In genomic region chr17:81043319-81043724, GRCh38 we compare ENCODE assay signal across 1 cellular context.
A peak's percentile ranks its signal among the peaks of the same experiment; 100 is the strongest.
TF ChIP-seq lines count a peak whose summit lies in the region.

No MANE protein-coding gene starts in this region.

TF ChIP-seq in HepG2, 621 proteins besides CTCF, POLR2A, EP300 and RAD21 (continued from another document and continues in another):
- no peak for TF ChIP-seq TIGD3 (CRISPR knock-in tag; IDR thresholded peaks at IDR 0.05; ENCODE audit: borderline replicate concordance)
- TF ChIP-seq NR0B2 (CRISPR knock-in tag; IDR thresholded peaks at IDR 0.05): peak; percentile 61; the same call in 1 of the 2 replicates
- TF ChIP-seq KLF12 (CRISPR knock-in tag; IDR thresholded peaks at IDR 0.05; ENCODE audit: borderline replicate concordance): peak; percentile 40; the same call in 1 of the 2 replicates
- no peak for TF ChIP-seq THYN1 (CRISPR knock-in tag; IDR thresholded peaks at IDR 0.05; ENCODE audit: borderline replicate concordance, low read depth)
- no peak for TF ChIP-seq ZNF788 (CRISPR knock-in tag; IDR thresholded peaks at IDR 0.05; ENCODE audit: borderline replicate concordance)
- 0 out of 2 replicates have a peak, but pooled peaks have one; percentile 56 for TF ChIP-seq ZNF484 (CRISPR knock-in tag; IDR thresholded peaks at IDR 0.05; ENCODE audit: borderline replicate concordance, low read depth)
- TF ChIP-seq CHCHD3 (CRISPR knock-in tag; IDR thresholded peaks at IDR 0.05): peak; percentile 36; the same call in 1 of the 2 replicates
- TF ChIP-seq IRF2 (CRISPR knock-in tag; IDR thresholded peaks at IDR 0.05): no peak
- TF ChIP-seq ZFP41 (CRISPR knock-in tag; IDR thresholded peaks at IDR 0.05; ENCODE audit: borderline replicate concordance): no peak
- TF ChIP-seq, protein P1, sequence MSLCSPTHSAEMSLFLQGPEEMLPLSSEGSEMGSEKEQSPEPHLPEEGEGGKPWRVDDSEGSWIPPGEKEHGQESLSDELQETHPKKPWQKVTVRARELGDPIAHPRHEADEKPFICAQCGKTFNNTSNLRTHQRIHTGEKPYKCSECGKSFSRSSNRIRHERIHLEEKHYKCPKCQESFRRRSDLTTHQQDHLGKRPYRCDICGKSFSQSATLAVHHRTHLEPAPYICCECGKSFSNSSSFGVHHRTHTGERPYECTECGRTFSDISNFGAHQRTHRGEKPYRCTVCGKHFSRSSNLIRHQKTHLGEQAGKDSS (CRISPR knock-in tag; IDR thresholded peaks at IDR 0.05; ENCODE audit: borderline replicate concordance, low read depth): peak; percentile 86
- no peak for TF ChIP-seq GABPA (IDR thresholded peaks at IDR 0.05; ENCODE audit: low read depth, low read length)
- no peak for TF ChIP-seq GABPA (CRISPR knock-in tag; IDR thresholded peaks at IDR 0.05; ENCODE audit: low read depth)
- TF ChIP-seq BORCS8-MEF2B (CRISPR knock-in tag; IDR thresholded peaks at IDR 0.05): no peak
- peak in 1 of 2 experiments; percentile 73; a peak in 2 of 4 replicates for TF ChIP-seq HMGXB4 (CRISPR knock-in tag; IDR thresholded peaks at IDR 0.05; ENCODE audit: borderline replicate concordance in 1 of 2, low read depth in 1 of 2)
- TF ChIP-seq ESRRA (CRISPR knock-in tag; IDR thresholded peaks at IDR 0.05; ENCODE audit: low read depth): peak; percentile 14; the same call in 1 of the 2 replicates
- peak; percentile 20; the same call in 1 of the 2 replicates for TF ChIP-seq SALL2 (CRISPR knock-in tag; IDR thresholded peaks at IDR 0.05)
- TF ChIP-seq CC2D1A (CRISPR knock-in tag; IDR thresholded peaks at IDR 0.05): no peak
- TF ChIP-seq, protein P2, sequence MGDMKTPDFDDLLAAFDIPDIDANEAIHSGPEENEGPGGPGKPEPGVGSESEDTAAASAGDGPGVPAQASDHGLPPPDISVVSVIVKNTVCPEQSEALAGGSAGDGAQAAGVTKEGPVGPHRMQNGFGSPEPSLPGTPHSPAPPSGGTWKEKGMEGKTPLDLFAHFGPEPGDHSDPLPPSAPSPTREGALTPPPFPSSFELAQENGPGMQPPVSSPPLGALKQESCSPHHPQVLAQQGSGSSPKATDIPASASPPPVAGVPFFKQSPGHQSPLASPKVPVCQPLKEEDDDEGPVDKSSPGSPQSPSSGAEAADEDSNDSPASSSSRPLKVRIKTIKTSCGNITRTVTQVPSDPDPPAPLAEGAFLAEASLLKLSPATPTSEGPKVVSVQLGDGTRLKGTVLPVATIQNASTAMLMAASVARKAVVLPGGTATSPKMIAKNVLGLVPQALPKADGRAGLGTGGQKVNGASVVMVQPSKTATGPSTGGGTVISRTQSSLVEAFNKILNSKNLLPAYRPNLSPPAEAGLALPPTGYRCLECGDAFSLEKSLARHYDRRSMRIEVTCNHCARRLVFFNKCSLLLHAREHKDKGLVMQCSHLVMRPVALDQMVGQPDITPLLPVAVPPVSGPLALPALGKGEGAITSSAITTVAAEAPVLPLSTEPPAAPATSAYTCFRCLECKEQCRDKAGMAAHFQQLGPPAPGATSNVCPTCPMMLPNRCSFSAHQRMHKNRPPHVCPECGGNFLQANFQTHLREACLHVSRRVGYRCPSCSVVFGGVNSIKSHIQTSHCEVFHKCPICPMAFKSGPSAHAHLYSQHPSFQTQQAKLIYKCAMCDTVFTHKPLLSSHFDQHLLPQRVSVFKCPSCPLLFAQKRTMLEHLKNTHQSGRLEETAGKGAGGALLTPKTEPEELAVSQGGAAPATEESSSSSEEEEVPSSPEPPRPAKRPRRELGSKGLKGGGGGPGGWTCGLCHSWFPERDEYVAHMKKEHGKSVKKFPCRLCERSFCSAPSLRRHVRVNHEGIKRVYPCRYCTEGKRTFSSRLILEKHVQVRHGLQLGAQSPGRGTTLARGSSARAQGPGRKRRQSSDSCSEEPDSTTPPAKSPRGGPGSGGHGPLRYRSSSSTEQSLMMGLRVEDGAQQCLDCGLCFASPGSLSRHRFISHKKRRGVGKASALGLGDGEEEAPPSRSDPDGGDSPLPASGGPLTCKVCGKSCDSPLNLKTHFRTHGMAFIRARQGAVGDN (CRISPR knock-in tag; IDR thresholded peaks at IDR 0.05): no peak; the same call in 1 of the 2 replicates
- TF ChIP-seq ZNF75D (CRISPR knock-in tag; IDR thresholded peaks at IDR 0.05; ENCODE audit: borderline replicate concordance): no peak
- peak; percentile 64; the same call in 1 of the 2 replicates for TF ChIP-seq MTF2 (CRISPR knock-in tag; IDR thresholded peaks at IDR 0.05; ENCODE audit: borderline replicate concordance)
- peak; percentile 55; the same call in 1 of the 2 replicates for TF ChIP-seq FOXC1 (CRISPR knock-in tag; IDR thresholded peaks at IDR 0.05; ENCODE audit: borderline replicate concordance)
- TF ChIP-seq ZNF280B (CRISPR knock-in tag; IDR thresholded peaks at IDR 0.05; ENCODE audit: borderline replicate concordance): peak; percentile 73; the same call in 1 of the 2 replicates
- TF ChIP-seq SMAD1 (CRISPR knock-in tag; IDR thresholded peaks at IDR 0.05; ENCODE audit: borderline replicate concordance, low read depth): no peak
- TF ChIP-seq, protein P3, sequence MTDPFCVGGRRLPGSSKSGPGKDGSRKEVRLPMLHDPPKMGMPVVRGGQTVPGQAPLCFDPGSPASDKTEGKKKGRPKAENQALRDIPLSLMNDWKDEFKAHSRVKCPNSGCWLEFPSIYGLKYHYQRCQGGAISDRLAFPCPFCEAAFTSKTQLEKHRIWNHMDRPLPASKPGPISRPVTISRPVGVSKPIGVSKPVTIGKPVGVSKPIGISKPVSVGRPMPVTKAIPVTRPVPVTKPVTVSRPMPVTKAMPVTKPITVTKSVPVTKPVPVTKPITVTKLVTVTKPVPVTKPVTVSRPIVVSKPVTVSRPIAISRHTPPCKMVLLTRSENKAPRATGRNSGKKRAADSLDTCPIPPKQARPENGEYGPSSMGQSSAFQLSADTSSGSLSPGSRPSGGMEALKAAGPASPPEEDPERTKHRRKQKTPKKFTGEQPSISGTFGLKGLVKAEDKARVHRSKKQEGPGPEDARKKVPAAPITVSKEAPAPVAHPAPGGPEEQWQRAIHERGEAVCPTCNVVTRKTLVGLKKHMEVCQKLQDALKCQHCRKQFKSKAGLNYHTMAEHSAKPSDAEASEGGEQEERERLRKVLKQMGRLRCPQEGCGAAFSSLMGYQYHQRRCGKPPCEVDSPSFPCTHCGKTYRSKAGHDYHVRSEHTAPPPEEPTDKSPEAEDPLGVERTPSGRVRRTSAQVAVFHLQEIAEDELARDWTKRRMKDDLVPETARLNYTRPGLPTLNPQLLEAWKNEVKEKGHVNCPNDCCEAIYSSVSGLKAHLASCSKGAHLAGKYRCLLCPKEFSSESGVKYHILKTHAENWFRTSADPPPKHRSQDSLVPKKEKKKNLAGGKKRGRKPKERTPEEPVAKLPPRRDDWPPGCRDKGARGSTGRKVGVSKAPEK (CRISPR knock-in tag; IDR thresholded peaks at IDR 0.05; ENCODE audit: borderline replicate concordance): 0 out of 2 replicates have a peak, but pooled peaks have one; percentile 22
- 0 out of 2 replicates have a peak, but pooled peaks have one; percentile 44 for TF ChIP-seq ZBTB3 (CRISPR knock-in tag; IDR thresholded peaks at IDR 0.05; ENCODE audit: borderline replicate concordance, low read depth)
- TF ChIP-seq SNAPC4 (CRISPR knock-in tag; IDR thresholded peaks at IDR 0.05): peak; percentile 83; the same call in 1 of the 2 replicates
- 0 out of 2 replicates have a peak, but pooled peaks have one; percentile 55 for TF ChIP-seq ZNF30 (CRISPR knock-in tag; IDR thresholded peaks at IDR 0.05)
- no peak for TF ChIP-seq PRMT3 (CRISPR knock-in tag; IDR thresholded peaks at IDR 0.05; ENCODE audit: borderline replicate concordance, low read depth)
- TF ChIP-seq, protein P4, sequence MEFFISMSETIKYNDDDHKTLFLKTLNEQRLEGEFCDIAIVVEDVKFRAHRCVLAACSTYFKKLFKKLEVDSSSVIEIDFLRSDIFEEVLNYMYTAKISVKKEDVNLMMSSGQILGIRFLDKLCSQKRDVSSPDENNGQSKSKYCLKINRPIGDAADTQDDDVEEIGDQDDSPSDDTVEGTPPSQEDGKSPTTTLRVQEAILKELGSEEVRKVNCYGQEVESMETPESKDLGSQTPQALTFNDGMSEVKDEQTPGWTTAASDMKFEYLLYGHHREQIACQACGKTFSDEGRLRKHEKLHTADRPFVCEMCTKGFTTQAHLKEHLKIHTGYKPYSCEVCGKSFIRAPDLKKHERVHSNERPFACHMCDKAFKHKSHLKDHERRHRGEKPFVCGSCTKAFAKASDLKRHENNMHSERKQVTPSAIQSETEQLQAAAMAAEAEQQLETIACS (CRISPR knock-in tag; IDR thresholded peaks at IDR 0.05): no peak
- TF ChIP-seq SIX1 (CRISPR knock-in tag; IDR thresholded peaks at IDR 0.05; ENCODE audit: borderline replicate concordance): no peak
- no peak for TF ChIP-seq ZNF670 (CRISPR knock-in tag; IDR thresholded peaks at IDR 0.05; ENCODE audit: borderline replicate concordance)
- peak; percentile 41; the same call in 1 of the 2 replicates for TF ChIP-seq ZNF550 (CRISPR knock-in tag; IDR thresholded peaks at IDR 0.05; ENCODE audit: borderline replicate concordance)
- TF ChIP-seq NR3C1 (CRISPR knock-in tag; IDR thresholded peaks at IDR 0.05): 0 out of 2 replicates have a peak, but pooled peaks have one; percentile 31
- no peak for TF ChIP-seq ZMYM2 (CRISPR knock-in tag; IDR thresholded peaks at IDR 0.05)
